ENCODE assay signal across 1 cellular context in genomic region chr3:140298043-140298442, GRCh38.
TF ChIP-seq lines count a peak whose summit lies in the region.

No MANE protein-coding gene starts in this region.

TF ChIP-seq in GM23338, 12 proteins besides CTCF, POLR2A, EP300 and RAD21 (continued from another document):
- TF ChIP-seq ZNF462 (CRISPR knock-in tag; IDR thresholded peaks at IDR 0.05), result no peak
- no peak for TF ChIP-seq JUNB (IDR thresholded peaks at IDR 0.05; ENCODE audit: unreplicated experiment)
- TF ChIP-seq POLR2AphosphoS5 (IDR thresholded peaks at IDR 0.05; ENCODE audit: low read depth), result no peak
- TF ChIP-seq NANOG (IDR thresholded peaks at IDR 0.05; ENCODE audit: borderline replicate concordance), result no peak
- TF ChIP-seq STAT1 (IDR thresholded peaks at IDR 0.05; ENCODE audit: unreplicated experiment), result no peak
- TF ChIP-seq EZH2phosphoT487 (IDR thresholded peaks at IDR 0.05; ENCODE audit: unreplicated experiment), result no peak
- no peak for TF ChIP-seq EZH2 (IDR thresholded peaks at IDR 0.05; ENCODE audit: low read depth, unreplicated experiment)
- no peak for TF ChIP-seq ETS1 (IDR thresholded peaks at IDR 0.05)
- TF ChIP-seq ZNF114 (CRISPR knock-in tag; IDR thresholded peaks at IDR 0.05), result no peak
- no peak for TF ChIP-seq REST (IDR thresholded peaks at IDR 0.05; ENCODE audit: unreplicated experiment)
